In the genomic region with DNA sequence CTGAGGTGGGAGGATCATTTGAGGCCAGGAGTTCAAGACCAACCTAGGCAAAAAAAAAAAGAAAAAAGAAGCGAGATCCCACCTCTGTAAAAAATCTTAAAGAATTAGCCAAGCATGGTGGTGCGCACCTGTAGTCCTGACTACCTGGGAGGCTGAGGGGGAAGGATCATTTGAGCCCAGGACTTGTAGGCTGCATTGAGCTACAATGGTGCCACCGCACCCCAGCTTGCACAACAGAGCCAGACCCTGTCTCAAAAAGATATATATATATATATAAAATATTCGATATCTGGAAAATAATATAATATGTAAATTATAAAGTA, we compare ENCODE assay signal across 9 cellular contexts. TPM values are rescaled to one million over a fixed set of nuclear protein-coding genes. Genes with fewer than 3 reads are reported as not detected.
DNase-seq lines count a peak whose midpoint lies in the region; ATAC-seq, FAIRE-seq and TF ChIP-seq lines count a peak whose summit lies in the region.
"Had no signal": no experiment of that assay in that cellular context is flagged by ENCODE, and none has a peak within 500 bp of the region (broad histone marks: within the 10 kb centered on the region; RNA-seq: fewer than 3 reads in every experiment).

No MANE protein-coding gene starts in this region.

- no peak overlapping the region for H3K27ac ChIP-seq in WERI-Rb-1
- H3K27ac ChIP-seq in keratinocyte (ENCODE audit: control insufficient read depth, insufficient read depth, low read length), result no peak overlapping the region
- H3K27ac ChIP-seq in tibial artery, result peak overlapping the region; percentile 90 to 96
- no peak overlapping the region for H3K27ac ChIP-seq in brain microvascular endothelial cell

- H3K36me3 ChIP-seq in WERI-Rb-1 (peaks cover 16% of the 10 kb centered on the region), keratinocyte (ENCODE audit: control insufficient read depth in 2 of 2, extremely low read depth in 1 of 2, insufficient read depth in 2 of 2, low read length in 2 of 2) (no peaks in the 10 kb centered on the region), tibial artery (peaks cover 0 to 3% (median 0%) of the 10 kb centered on the region in 3 donors), brain microvascular endothelial cell (replicated peaks) (no peaks in the 10 kb centered on the region)

- no peak for TF ChIP-seq CTCF in WERI-Rb-1 (IDR thresholded peaks at IDR 0.05; ENCODE audit: low read depth, low read length)
- peak in 1 of 3 experiments; percentile 7 for TF ChIP-seq CTCF in keratinocyte (optimal IDR thresholded peaks at IDR 0.05 in 1 of 3, IDR thresholded peaks at IDR 0.05 in 1 of 3, conservative IDR thresholded peaks at IDR 0.05 in 1 of 3; ENCODE audit: extremely low read depth in 1 of 3, insufficient read depth in 2 of 3, low read length in 3 of 3)
- TF ChIP-seq CTCF in tibial artery (IDR thresholded peaks at IDR 0.05), result no peak
- no peak for TF ChIP-seq CTCF in brain microvascular endothelial cell (IDR thresholded peaks at IDR 0.05; ENCODE audit: low read depth, low read length, missing control alignments)

- H3K4me3 ChIP-seq in WERI-Rb-1 (ENCODE audit: low read depth, low read length), result peak overlapping the region; percentile 58; the same call in 1 of the 2 replicates
- H3K4me3 ChIP-seq in keratinocyte (ENCODE audit: control insufficient read depth in 2 of 3, extremely low read depth in 1 of 3, insufficient read depth in 2 of 3, low read depth in 1 of 3, low read length in 3 of 3), result no peak overlapping the region
- H3K4me3 ChIP-seq in tibial artery, result peak overlapping the region in 1 of 2 donors; percentile 81
- no peak overlapping the region for H3K4me3 ChIP-seq in brain microvascular endothelial cell (ENCODE audit: low read depth, low read length)

- H3K27me3 ChIP-seq in WERI-Rb-1 (ENCODE audit: insufficient read depth, low read depth, severe bottlenecking), result no peaks in the 10 kb centered on the region
- no peaks in the 10 kb centered on the region for H3K27me3 ChIP-seq in keratinocyte (ENCODE audit: control insufficient read depth, extremely low read depth, insufficient read depth, low read length)
- no peaks in the 10 kb centered on the region for H3K27me3 ChIP-seq in tibial artery
- no peaks in the 10 kb centered on the region for H3K27me3 ChIP-seq in brain microvascular endothelial cell (replicated peaks)

- no peak for DNase-seq in activated naive CD4-positive, alpha-beta T cell (lab: John Stamatoyannopoulos, UW)
- DNase-seq in WERI-Rb-1 (no peak), keratinocyte (ENCODE audit: low read depth, low spot score) (no peak), tibial artery (no peak), brain microvascular endothelial cell (no peak), NCI-H1092 treated with DMSO at 0.1 percent for 48 hours (lab: John Stamatoyannopoulos, UW) (no peak)
- DNase-seq: activated CD4-positive, CD25-positive, alpha-beta regulatory T cell treated with anti-CD3 and anti-CD28 coated beads, Interleukin-2, amount 50 U/mL, for 72 hours had no signal

- peaks cover 9% of the 10 kb centered on the region for H3K36me3 Mint-ChIP-seq in activated naive CD4-positive, alpha-beta T cell treated with anti-CD3 and anti-CD28 coated beads, Interleukin-2, amount 50 U/mL, for 24 hours

- H3K79me2 ChIP-seq in keratinocyte (ENCODE audit: control insufficient read depth, insufficient read depth, low read length), result peaks cover 33% of the 10 kb centered on the region

- in situ Hi-C loops in brain microvascular endothelial cell (cut with HindIII; ENCODE audit: low pct_ligation_motif_present, low sequenced_read_pairs), result no loop called here

- peak overlapping the region; percentile 97 for H3K4me3 Mint-ChIP-seq in activated naive CD4-positive, alpha-beta T cell treated with anti-CD3 and anti-CD28 coated beads, Interleukin-2, amount 50 U/mL, for 24 hours

- H3K9ac ChIP-seq in keratinocyte (ENCODE audit: control insufficient read depth, extremely low read depth, insufficient read depth, low read length), result no peak overlapping the region

- no peak overlapping the region for H2AFZ ChIP-seq in keratinocyte (ENCODE audit: control insufficient read depth, low read length)

- peak overlapping the region; percentile 85 for H3K4me2 ChIP-seq in keratinocyte (ENCODE audit: control insufficient read depth, extremely low read depth, insufficient read depth, low read depth, low read length)

- no peak for ATAC-seq in HG03571 (IDR thresholded peaks at IDR 0.05; ENCODE audit: unreplicated experiment)

- no peaks in the 10 kb centered on the region for H3K9me1 ChIP-seq in keratinocyte (ENCODE audit: control insufficient read depth, extremely low read depth, insufficient read depth, low read length)

- H3K27ac Mint-ChIP-seq in activated naive CD4-positive, alpha-beta T cell treated with anti-CD3 and anti-CD28 coated beads, Interleukin-2, amount 50 U/mL, for 24 hours, result peak overlapping the region; percentile 95

- H3K27me3 Mint-ChIP-seq in activated naive CD4-positive, alpha-beta T cell treated with anti-CD3 and anti-CD28 coated beads, Interleukin-2, amount 50 U/mL, for 24 hours, result no peaks in the 10 kb centered on the region

- intact Hi-C loops in tibial artery (cut with DNase I; ENCODE audit: low total_unique reads), result loop anchor here (10.0 kb wide), 1 partner anchor 164 kb away; no protein-coding TSS in a partner anchor

- dilution Hi-C loops in keratinocyte (cut with MboI; ENCODE audit: extremely low pct_ligation_motif_present, low sequenced_read_pairs), result no loop called here

- peaks cover 9% of the 10 kb centered on the region for H4K20me1 ChIP-seq in keratinocyte (ENCODE audit: control insufficient read depth, extremely low read depth, insufficient read depth, low read length)

- H3K9me3 Mint-ChIP-seq in activated naive CD4-positive, alpha-beta T cell treated with anti-CD3 and anti-CD28 coated beads, Interleukin-2, amount 50 U/mL, for 24 hours, result no peaks in the 10 kb centered on the region

- FAIRE-seq in keratinocyte (lab: Jason Lieb, UNC), result no peak

- peaks cover 25% of the 10 kb centered on the region for H3K4me1 Mint-ChIP-seq in activated naive CD4-positive, alpha-beta T cell treated with anti-CD3 and anti-CD28 coated beads, Interleukin-2, amount 50 U/mL, for 24 hours

- H3K4me1 ChIP-seq in keratinocyte (ENCODE audit: control insufficient read depth, extremely low read depth, insufficient read depth, low read length), result peaks cover 11% of the 10 kb centered on the region
- H3K4me1 ChIP-seq in tibial artery, result peaks cover 0 to 46% (median 31%) of the 10 kb centered on the region in 4 donors

- H3K9me3 ChIP-seq in WERI-Rb-1 (ENCODE audit: severe bottlenecking) (no peaks in the 10 kb centered on the region), keratinocyte (ENCODE audit: control insufficient read depth, low read depth, low read length) (no peaks in the 10 kb centered on the region), tibial artery (no peaks in the 10 kb centered on the region)

RNA-seq across cellular contexts. Expression of gene IMP3, which starts 1.1 kb away (rescaled TPM):
- 58.1 to 90.0 TPM (median 70.4 TPM) in 3 replicates for polyA plus RNA-seq in keratinocyte
- polyA plus RNA-seq in keratinocyte (2011; ENCODE audit: low read depth), result 20.9 TPM
- polyA plus RNA-seq in keratinocyte (2011; cell fraction: cytosol; rRNA removed), result 58.1 and 74.0 TPM in 2 replicates
- polyA plus RNA-seq in keratinocyte (2011; cell fraction: nucleus; rRNA removed), result 48.6 and 51.6 TPM in 2 replicates
- polyA plus RNA-seq in keratinocyte (2012; ENCODE audit: low replicate concordance), result 67.8 and 84.1 TPM in 2 replicates
- 15.5 to 28.5 TPM (median 16.7 TPM) in 3 replicates for polyA minus RNA-seq in keratinocyte
- polyA minus RNA-seq in keratinocyte (2011; cell fraction: cytosol; rRNA and poly(A)+ RNA removed), result 92.7 TPM
- 13.5 and 14.4 TPM in 2 replicates for polyA minus RNA-seq in keratinocyte (2011; cell fraction: nucleus; rRNA and poly(A)+ RNA removed)

RNA-seq across cellular contexts. Expression of gene SNX33, which starts 6.6 kb away (rescaled TPM):
- polyA plus RNA-seq in keratinocyte, result 21.7 to 32.5 TPM (median 27.0 TPM) in 3 replicates
- 11.5 TPM for polyA plus RNA-seq in keratinocyte (2011; ENCODE audit: low read depth)
- polyA plus RNA-seq in keratinocyte (2011; cell fraction: cytosol; rRNA removed), result 24.7 and 25.8 TPM in 2 replicates
- 59.5 and 81.4 TPM in 2 replicates for polyA plus RNA-seq in keratinocyte (2011; cell fraction: nucleus; rRNA removed)
- polyA plus RNA-seq in keratinocyte (2012; ENCODE audit: low replicate concordance), result 31.2 and 40.4 TPM in 2 replicates
- 45.4 to 75.9 TPM (median 53.1 TPM) in 3 replicates for polyA minus RNA-seq in keratinocyte
- 51.8 TPM for polyA minus RNA-seq in keratinocyte (2011; cell fraction: cytosol; rRNA and poly(A)+ RNA removed)
- 52.0 and 62.4 TPM in 2 replicates for polyA minus RNA-seq in keratinocyte (2011; cell fraction: nucleus; rRNA and poly(A)+ RNA removed)

RNA-seq across cellular contexts. Expression of gene SNUPN, which starts 15.6 kb away (rescaled TPM):
- polyA plus RNA-seq in keratinocyte, result 20.7 to 24.9 TPM (median 23.6 TPM) in 3 replicates
- 40.1 TPM for polyA plus RNA-seq in keratinocyte (2011; ENCODE audit: low read depth)
- polyA plus RNA-seq in keratinocyte (2011; cell fraction: cytosol; rRNA removed), result 21.7 and 24.4 TPM in 2 replicates
- polyA plus RNA-seq in keratinocyte (2011; cell fraction: nucleus; rRNA removed), result 21.4 and 21.8 TPM in 2 replicates
- 15.1 and 18.5 TPM in 2 replicates for polyA plus RNA-seq in keratinocyte (2012; ENCODE audit: low replicate concordance)
- polyA minus RNA-seq in keratinocyte, result 6.7 to 17.8 TPM (median 14.2 TPM) in 3 replicates
- 13.2 TPM for polyA minus RNA-seq in keratinocyte (2011; cell fraction: cytosol; rRNA and poly(A)+ RNA removed)
- polyA minus RNA-seq in keratinocyte (2011; cell fraction: nucleus; rRNA and poly(A)+ RNA removed), result 10.7 and 17.5 TPM in 2 replicates

Comparison
In these comparisons a context has a peak if more than half of its experiments do, and no peak if none do; other contexts are left out.
1. H3K27ac ChIP-seq: peak in tibial artery (2 of 2); none in WERI-Rb-1 (single experiment), keratinocyte (single experiment) and brain microvascular endothelial cell (single experiment).